18 cellular contexts compared by ENCODE assay signal in genomic region chr13:40475617-40476016, GRCh38.
"Had no signal": no experiment of that assay in that cellular context is flagged by ENCODE, and none has a peak within 500 bp of the region (broad histone marks: within the 10 kb centered on the region; RNA-seq: fewer than 3 reads in every experiment).

No MANE protein-coding gene starts in this region.

- H3K9me3 ChIP-seq: colonic mucosa, sigmoid colon, suprapubic skin, thyroid gland, upper lobe of right lung, vagina had no signal

- H3K36me3 ChIP-seq: colonic mucosa, sigmoid colon, suprapubic skin, thyroid gland, upper lobe of right lung, vagina had no signal

- H3K4me1 ChIP-seq: colonic mucosa had no signal

- H3K27ac ChIP-seq: colonic mucosa, suprapubic skin, vagina had no signal

- H3K27me3 ChIP-seq: colonic mucosa, sigmoid colon, suprapubic skin, thyroid gland, upper lobe of right lung, vagina had no signal

- ATAC-seq: left colon, left ventricle myocardium superior, natural killer cell, upper lobe of right lung had no signal

- FAIRE-seq: small intestine had no signal

- H3K4me3 ChIP-seq: colonic mucosa, lung, sigmoid colon, suprapubic skin, thyroid gland, upper lobe of right lung, vagina had no signal

- DNase-seq: colonic mucosa; dermis blood vessel endothelial cell; foreskin melanocyte; head of caudate nucleus; hippocampal formation; left colon; left ventricle myocardium superior; mesenchymal stem cell; natural killer cell; sigmoid colon; small intestine; stimulated activated CD4-positive, alpha-beta T cell treated with anti-CD3 and anti-CD28 coated beads, Interleukin-12 subunit alpha, Interleukin-12 subunit beta, amount 100 ng/mL, for 4 hours; stimulated activated naive CD4-positive, alpha-beta T cell; thyroid gland; upper lobe of right lung had no signal
